ENCODE assay signal across 9 cellular contexts in genomic region chr3:122858373-122858772, GRCh38.
DNase-seq lines count a peak whose midpoint lies in the region; ATAC-seq and TF ChIP-seq lines count a peak whose summit lies in the region.
"Had no signal": no experiment of that assay in that cellular context is flagged by ENCODE, and none has a peak within 500 bp of the region (broad histone marks: within the 10 kb centered on the region; RNA-seq: fewer than 3 reads in every experiment).

No MANE protein-coding gene starts in this region.

- ATAC-seq in right lobe of liver (no peak), GM19463 (IDR thresholded peaks at IDR 0.05; ENCODE audit: unreplicated experiment) (no peak), HG03439 (IDR thresholded peaks at IDR 0.05; ENCODE audit: unreplicated experiment) (no peak)
- ATAC-seq in stimulated activated naive B cell treated with anti-CD40 and anti-IgM and Interleukin-4, amounts not matched to agents 10 μg/mL and 1 μg/mL and 100 μg/mL, for 72 hours (replicated peaks): no peak

- no peaks in the 10 kb centered on the region; the same call in 1 of the 2 replicates for H3K36me3 ChIP-seq in Caco-2 (ENCODE audit: control insufficient read depth, insufficient read depth, low read length)
- peaks cover 0 to 4% (median 0%) of the 10 kb centered on the region in 4 donors for H3K36me3 ChIP-seq in right lobe of liver

- H3K36me3 Mint-ChIP-seq in Caco-2 (ENCODE audit: insufficient read depth, unreplicated experiment): peaks cover 27% of the 10 kb centered on the region
- peaks cover 3 to 12% of the 10 kb centered on the region in 2 donors for H3K36me3 Mint-ChIP-seq in stimulated activated naive B cell treated with anti-CD40 and anti-IgM and Interleukin-4, amounts not matched to agents 10 μg/mL and 1 μg/mL and 100 μg/mL, for 72 hours

- no peaks in the 10 kb centered on the region for H3K9me3 Mint-ChIP-seq in Caco-2 (ENCODE audit: unreplicated experiment)
- H3K9me3 Mint-ChIP-seq in stimulated activated naive B cell treated with anti-CD40 and anti-IgM and Interleukin-4, amounts not matched to agents 10 μg/mL and 1 μg/mL and 100 μg/mL, for 72 hours: no peaks in the 10 kb centered on the region

- no peaks in the 10 kb centered on the region for H3K27me3 ChIP-seq in Caco-2 (replicated peaks; ENCODE audit: control insufficient read depth, insufficient read depth, low read length)
- H3K27me3 ChIP-seq in right lobe of liver: no peaks in the 10 kb centered on the region

- H3K27ac Mint-ChIP-seq in Caco-2 (ENCODE audit: unreplicated experiment): no peak overlapping the region
- H3K27ac Mint-ChIP-seq in stimulated activated naive B cell treated with anti-CD40 and anti-IgM and Interleukin-4, amounts not matched to agents 10 μg/mL and 1 μg/mL and 100 μg/mL, for 72 hours: no peak overlapping the region

- H3K4me3 ChIP-seq in Caco-2 (ENCODE audit: low read depth, low read length) (no peak overlapping the region), astrocyte of the spinal cord (ENCODE audit: low read depth, low read length) (no peak overlapping the region), right lobe of liver (no peak overlapping the region)
- H3K4me3 ChIP-seq in Jurkat, Clone E6-1 (ENCODE audit: low read length): no peak overlapping the region

- no peaks in the 10 kb centered on the region for H3K9me3 ChIP-seq in Caco-2
- no peaks in the 10 kb centered on the region for H3K9me3 ChIP-seq in right lobe of liver

- H3K4me3 Mint-ChIP-seq in Caco-2 (ENCODE audit: unreplicated experiment): no peak overlapping the region
- H3K4me3 Mint-ChIP-seq in stimulated activated naive B cell treated with anti-CD40 and anti-IgM and Interleukin-4, amounts not matched to agents 10 μg/mL and 1 μg/mL and 100 μg/mL, for 72 hours: no peak overlapping the region

- H3K27ac ChIP-seq in right lobe of liver: no peak overlapping the region

- DNase-seq in Caco-2 (peak in 1 of 2 experiments; percentile 12), astrocyte of the spinal cord (ENCODE audit: low read depth, low spot score) (peak; percentile 39), right lobe of liver (no peak), epidermal melanocyte (ENCODE audit: insufficient read length, low spot score) (no peak)
- DNase-seq in Jurkat, Clone E6-1 (ENCODE audit: low read depth, low spot score): peak; percentile 25
- DNase-seq in stimulated activated naive B cell treated with anti-CD40 and anti-IgM and Interleukin-4, amounts not matched to agents 10 μg/mL and 1 μg/mL and 100 μg/mL, for 72 hours: no peak
- DNase-seq: NCI-H1092 treated with DMSO at 0.1 percent for 48 hours had no signal

- H3K27me3 Mint-ChIP-seq in Caco-2 (ENCODE audit: insufficient read depth, unreplicated experiment): no peaks in the 10 kb centered on the region
- no peaks in the 10 kb centered on the region for H3K27me3 Mint-ChIP-seq in stimulated activated naive B cell treated with anti-CD40 and anti-IgM and Interleukin-4, amounts not matched to agents 10 μg/mL and 1 μg/mL and 100 μg/mL, for 72 hours

- WGBS in right lobe of liver (ENCODE audit: insufficient coverage, low coverage, low lambda C conversion rate, missing lambda C conversion rate): 55% methylated on average over 1 of the region's 1 CpG

- CTCF ChIA-PET in Caco-2 (lab: Charles Lee): interaction anchor here (0.6 to 1.0 kb wide), 2 partner anchors 104 to 208 kb away, joined by 3 to 4 read pairs; partner anchors contain the start of gene PDIA5

- intact Hi-C loops in Caco-2 (cut with micrococcal nuclease; ENCODE audit: unreplicated experiment): loop anchor here (1.0 to 10.0 kb wide), 5 partner anchors 32 to 399 kb away; no protein-coding TSS in a partner anchor
- intact Hi-C loops in right lobe of liver (cut with DNase I): no loop called here

- TF ChIP-seq POLR2A in right lobe of liver (IDR thresholded peaks at IDR 0.05): no peak

- POLR2A ChIA-PET in Caco-2 (lab: Charles Lee): no interaction called here

- in situ Hi-C loops in astrocyte of the spinal cord (cut with HindIII; ENCODE audit: low sequenced_read_pairs): no loop called here

- H3K4me1 ChIP-seq in Caco-2 (no peaks in the 10 kb centered on the region), right lobe of liver (no peaks in the 10 kb centered on the region)

- H3K4me1 Mint-ChIP-seq in Caco-2 (ENCODE audit: low read depth, unreplicated experiment): peaks cover 19% of the 10 kb centered on the region
- H3K4me1 Mint-ChIP-seq in stimulated activated naive B cell treated with anti-CD40 and anti-IgM and Interleukin-4, amounts not matched to agents 10 μg/mL and 1 μg/mL and 100 μg/mL, for 72 hours: no peaks in the 10 kb centered on the region

- TF ChIP-seq CTCF in Caco-2 (IDR thresholded peaks at IDR 0.05; ENCODE audit: insufficient read depth in 1 of 2, low read depth in 1 of 2, low read length in 1 of 2, severe bottlenecking in 1 of 2, unreplicated experiment in 1 of 2): peak; percentile 33 to 42
- TF ChIP-seq CTCF in astrocyte of the spinal cord (IDR thresholded peaks at IDR 0.05; ENCODE audit: low read depth, low read length): peak; percentile 44
- peak in 3 of 4 donors; percentile 39 to 44 (median 43) for TF ChIP-seq CTCF in right lobe of liver (IDR thresholded peaks at IDR 0.05)

- no TSS peak for BruUV-seq in Caco-2 (replicated peaks; lab: Mats Ljungman, UMichigan)

Comparison
In these comparisons a context has a peak if more than half of its experiments do, and no peak if none do; other contexts are left out.
1. DNase-seq: peak in Jurkat, Clone E6-1 (single experiment) and astrocyte of the spinal cord (single experiment); none in right lobe of liver (0 of 3), epidermal melanocyte (single experiment) and stimulated activated naive B cell treated with anti-CD40 and anti-IgM and Interleukin-4, amounts not matched to agents 10 μg/mL and 1 μg/mL and 100 μg/mL, for 72 hours (single experiment).
2. Peak in every context shown above with its lines, with median percentiles within 50 percentile points of each other: CTCF ChIP-seq.